Comparison of ENCODE assay signal across 12 cellular contexts in the genomic region with DNA sequence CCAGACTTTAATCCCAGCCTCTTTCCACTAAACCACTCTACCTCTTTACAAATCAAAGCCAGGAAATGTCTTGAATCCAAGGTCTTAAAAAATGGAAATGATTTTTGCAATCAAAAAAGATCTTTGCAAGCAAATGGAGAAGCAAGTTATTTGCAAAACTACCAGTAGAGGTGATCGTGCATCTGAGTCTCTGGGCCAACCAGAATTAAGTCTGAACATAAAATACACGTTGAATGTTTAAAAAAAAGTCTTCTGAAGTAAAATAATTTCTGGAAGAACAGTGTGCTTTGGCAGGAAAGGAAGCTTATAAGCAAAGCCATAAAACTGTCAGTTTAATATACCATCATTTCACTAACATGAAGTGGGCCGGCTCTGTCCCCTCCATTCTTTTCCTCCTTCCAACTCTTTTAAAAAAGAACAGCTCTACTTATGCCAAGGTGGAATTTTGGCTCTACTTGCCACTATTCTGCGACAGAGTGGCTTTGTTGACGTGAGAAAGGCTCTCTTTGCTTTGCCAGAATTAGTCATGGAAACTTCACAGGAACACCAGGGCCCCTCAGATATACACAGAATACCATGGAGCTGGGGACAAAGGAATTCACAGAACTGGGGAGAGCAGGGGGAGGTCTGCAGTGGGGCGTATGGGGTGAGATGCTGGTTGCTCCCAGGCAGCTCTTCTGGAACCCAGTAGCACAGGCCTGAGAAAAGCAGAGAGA. TPM values are rescaled to one million over a fixed set of nuclear protein-coding genes. Genes with fewer than 3 reads are reported as not detected.
DNase-seq lines count a peak whose midpoint lies in the region; ATAC-seq and TF ChIP-seq lines count a peak whose summit lies in the region.
"Had no signal": no experiment of that assay in that cellular context is flagged by ENCODE, and none has a peak within 500 bp of the region (broad histone marks: within the 10 kb centered on the region; RNA-seq: fewer than 3 reads in every experiment).

No MANE protein-coding gene starts in this region.

- H3K9me3 Mint-ChIP-seq in osteocyte (ENCODE audit: unreplicated experiment), result no peaks in the 10 kb centered on the region
- H3K9me3 Mint-ChIP-seq in activated CD4-positive, alpha-beta T cell treated with anti-CD3 and anti-CD28 coated beads, Interleukin-2, amount 10 ng/mL, durations not matched to agents 24 days and 14 days, result no peaks in the 10 kb centered on the region
- H3K9me3 Mint-ChIP-seq: activated CD4-positive, alpha-beta T cell treated with anti-CD3 and anti-CD28 coated beads, Interleukin-2, amount 10 ng/mL, durations not matched to agents 7 days and 5 days; CD4-positive, alpha-beta T cell; IgD-negative memory B cell had no signal

- H3K27ac Mint-ChIP-seq in osteocyte (ENCODE audit: unreplicated experiment), result peak overlapping the region; percentile 86
- H3K27ac Mint-ChIP-seq in activated CD4-positive, alpha-beta T cell treated with anti-CD3 and anti-CD28 coated beads, Interleukin-2, amount 10 ng/mL, durations not matched to agents 24 days and 14 days, result no peak overlapping the region
- H3K27ac Mint-ChIP-seq: activated CD4-positive, alpha-beta T cell treated with anti-CD3 and anti-CD28 coated beads, Interleukin-2, amount 10 ng/mL, durations not matched to agents 7 days and 5 days; CD4-positive, alpha-beta T cell; IgD-negative memory B cell had no signal

- ATAC-seq in foreskin keratinocyte (no peak), GM18868 (IDR thresholded peaks at IDR 0.05; ENCODE audit: unreplicated experiment) (no peak)

- no peak overlapping the region for H3K4me3 Mint-ChIP-seq in osteocyte (ENCODE audit: unreplicated experiment)
- H3K4me3 Mint-ChIP-seq in activated CD4-positive, alpha-beta T cell treated with anti-CD3 and anti-CD28 coated beads, Interleukin-2, amount 10 ng/mL, durations not matched to agents 24 days and 14 days, result no peak overlapping the region
- H3K4me3 Mint-ChIP-seq: activated CD4-positive, alpha-beta T cell treated with anti-CD3 and anti-CD28 coated beads, Interleukin-2, amount 10 ng/mL, durations not matched to agents 7 days and 5 days; CD4-positive, alpha-beta T cell; IgD-negative memory B cell had no signal

- DNase-seq in AG10803 (ENCODE audit: low read depth) (peak; percentile 65), amniotic epithelial cell (ENCODE audit: low read depth) (peak; percentile 31), foreskin keratinocyte (no peak), osteocyte (ENCODE audit: extremely low spot score, unreplicated experiment) (no peak), NCI-H2196 treated with DMSO at 0.1 percent for 48 hours (lab: John Stamatoyannopoulos, UW; ENCODE audit: unreplicated experiment) (no peak), T-helper 2 cell (no peak)
- DNase-seq in activated CD4-positive, alpha-beta T cell treated with anti-CD3 and anti-CD28 coated beads, Interleukin-2, amount 10 ng/mL, durations not matched to agents 24 days and 14 days, result no peak
- DNase-seq: activated CD4-positive, alpha-beta T cell treated with anti-CD3 and anti-CD28 coated beads, Interleukin-2, amount 10 ng/mL, durations not matched to agents 7 days and 5 days; CD4-positive, alpha-beta T cell; central memory CD4-positive, alpha-beta T cell had no signal

- peaks cover 88% of the 10 kb centered on the region for H3K4me1 Mint-ChIP-seq in osteocyte (ENCODE audit: unreplicated experiment)
- peaks cover 14% of the 10 kb centered on the region for H3K4me1 Mint-ChIP-seq in activated CD4-positive, alpha-beta T cell treated with anti-CD3 and anti-CD28 coated beads, Interleukin-2, amount 10 ng/mL, durations not matched to agents 24 days and 14 days

- intact Hi-C loops in activated CD4-positive, alpha-beta T cell treated with anti-CD3 and anti-CD28 coated beads, Interleukin-2, amount 10 ng/mL, durations not matched to agents 24 days and 14 days (cut with micrococcal nuclease), result no loop called here

- H3K27ac ChIP-seq in foreskin keratinocyte, result no peak overlapping the region

- H3K27me3 Mint-ChIP-seq in osteocyte (ENCODE audit: unreplicated experiment), result no peaks in the 10 kb centered on the region
- peaks cover 10% of the 10 kb centered on the region for H3K27me3 Mint-ChIP-seq in activated CD4-positive, alpha-beta T cell treated with anti-CD3 and anti-CD28 coated beads, Interleukin-2, amount 10 ng/mL, durations not matched to agents 24 days and 14 days
- H3K27me3 Mint-ChIP-seq: activated CD4-positive, alpha-beta T cell treated with anti-CD3 and anti-CD28 coated beads, Interleukin-2, amount 10 ng/mL, durations not matched to agents 7 days and 5 days had no signal

- peaks cover 35% of the 10 kb centered on the region for H3K36me3 Mint-ChIP-seq in osteocyte (ENCODE audit: unreplicated experiment)
- H3K36me3 Mint-ChIP-seq in activated CD4-positive, alpha-beta T cell treated with anti-CD3 and anti-CD28 coated beads, Interleukin-2, amount 10 ng/mL, durations not matched to agents 24 days and 14 days (ENCODE audit: low read depth), result no peaks in the 10 kb centered on the region
- H3K36me3 Mint-ChIP-seq: IgD-negative memory B cell had no signal

- TF ChIP-seq CTCF in AG10803 (conservative IDR thresholded peaks at IDR 0.05; ENCODE audit: low read length) (peak; percentile 47), foreskin keratinocyte (conservative IDR thresholded peaks at IDR 0.05) (peak; percentile 38), osteocyte (IDR thresholded peaks at IDR 0.05) (peak; percentile 17)

- H3K4me3 ChIP-seq in AG10803 (ENCODE audit: low read length), result no peak overlapping the region

- H3K4me1 ChIP-seq in foreskin keratinocyte, result no peaks in the 10 kb centered on the region

- no peaks in the 10 kb centered on the region for H3K27me3 ChIP-seq in foreskin keratinocyte

RNA-seq across cellular contexts. Expression of a gene that starts 29.8 kb away (rescaled TPM):
- 86.4 and 89.3 TPM in 2 replicates for total RNA-seq in foreskin keratinocyte
- 29.5 and 32.3 TPM in 2 replicates for polyA plus RNA-seq in foreskin keratinocyte
- 2,574 and 2,723 TPM in 2 replicates for total RNA-seq in osteocyte
- 0.12 and 0.26 TPM in 2 replicates for total RNA-seq in activated CD4-positive, alpha-beta T cell treated with anti-CD3 and anti-CD28 coated beads, Interleukin-2, amount 10 ng/mL, durations not matched to agents 24 days and 14 days
- polyA plus RNA-seq: IgD-negative memory B cell had no signal

Comparison
In these comparisons a context has a peak if more than half of its experiments do, and no peak if none do; other contexts are left out.
1. DNase-seq: peak in AG10803 (single experiment) and amniotic epithelial cell (single experiment); none in foreskin keratinocyte (0 of 2), osteocyte (single experiment), NCI-H2196 treated with DMSO at 0.1 percent for 48 hours (single experiment), T-helper 2 cell (0 of 5) and activated CD4-positive, alpha-beta T cell treated with anti-CD3 and anti-CD28 coated beads, Interleukin-2, amount 10 ng/mL, durations not matched to agents 24 days and 14 days (single experiment).
2. RNA of a gene that starts 29.8 kb away (total RNA-seq): 2,574 to 2,723 TPM in osteocyte and 86.4 to 89.3 TPM in foreskin keratinocyte; 0.12 to 0.26 TPM in activated CD4-positive, alpha-beta T cell treated with anti-CD3 and anti-CD28 coated beads, Interleukin-2, amount 10 ng/mL, durations not matched to agents 24 days and 14 days; every median in the first group is over 10 times any median in the second.
3. Peak in every context shown above with its lines, with median percentiles within 50 percentile points of each other: CTCF ChIP-seq.